12 cellular contexts compared by ENCODE assay signal in genomic region chr6:147207851-147208754, GRCh38. TPM values are rescaled to one million over a fixed set of nuclear protein-coding genes. Genes with fewer than 3 reads are reported as not detected.
DNase-seq lines count a peak whose midpoint lies in the region; ATAC-seq, FAIRE-seq and TF ChIP-seq lines count a peak whose summit lies in the region.
"Had no signal": no experiment of that assay in that cellular context is flagged by ENCODE, and none has a peak within 500 bp of the region (broad histone marks: within the 10 kb centered on the region; RNA-seq: fewer than 3 reads in every experiment).

No MANE protein-coding gene starts in this region.

- POLR2A ChIA-PET in K562 (lab: Yijun Ruan, JAX), result interaction anchor here (0.7 to 1.2 kb wide), 2 partner anchors 9 to 14 kb away, joined by 3 read pairs; no protein-coding TSS in a partner anchor
- POLR2A ChIA-PET in naive thymus-derived CD4-positive, alpha-beta T cell (lab: Charles Lee), result no interaction called here

- peak overlapping the region; percentile 78 for H3K4me2 ChIP-seq in K562 (ENCODE audit: insufficient read depth, low read length)
- H3K4me2 ChIP-seq: BLaER1 treated with 17β-estradiol and CSF1 and Interleukin-3, amounts not matched to agents 10 nM and 100 nM had no signal

- H3K9ac ChIP-seq in K562 (ENCODE audit: insufficient read depth in 1 of 2, low read depth in 2 of 2, low read length in 2 of 2), result peak overlapping the region in 1 of 2 experiments; percentile 80; a peak in 3 of 4 replicates
- H3K9ac ChIP-seq: BLaER1 treated with 17β-estradiol and CSF1 and Interleukin-3, amounts not matched to agents 10 nM and 100 nM had no signal

- H3K9me3 ChIP-seq in right atrium auricular region (no peaks in the 10 kb centered on the region), K562 (replicated peaks; ENCODE audit: control insufficient read depth, insufficient read depth, low read depth, low read length) (no peaks in the 10 kb centered on the region), vagina (no peaks in the 10 kb centered on the region)
- H3K9me3 ChIP-seq in naive thymus-derived CD4-positive, alpha-beta T cell (ENCODE audit: control insufficient read depth in 2 of 3, low read length in 3 of 3), result no peaks in the 10 kb centered on the region
- H3K9me3 ChIP-seq: BLaER1 treated with 17β-estradiol and CSF1 and Interleukin-3, amounts not matched to agents 10 nM and 100 nM had no signal

- peaks cover 0 to 3% (median 0%) of the 10 kb centered on the region in 11 donors for H3K9me3 Mint-ChIP-seq in naive thymus-derived CD4-positive, alpha-beta T cell

- no peak for TF ChIP-seq RAD21 in K562 (CRISPR knock-in tag; conservative IDR thresholded peaks at IDR 0.05 in 1 of 2, IDR thresholded peaks at IDR 0.05 in 1 of 2)

- TF ChIP-seq EP300 in K562 (IDR thresholded peaks at IDR 0.05; ENCODE audit: low read length), result no peak; the same call in 1 of the 2 replicates

- H3K4me1 ChIP-seq in right atrium auricular region (peaks cover 0 to 29% of the 10 kb centered on the region in 2 donors), K562 (replicated peaks in 1 of 2; ENCODE audit: control insufficient read depth in 2 of 2, insufficient read depth in 2 of 2, low read length in 2 of 2) (peaks cover under 1 to 32% of the 10 kb centered on the region in 2 experiments), vagina (peaks cover 12% of the 10 kb centered on the region)
- H3K4me1 ChIP-seq in naive thymus-derived CD4-positive, alpha-beta T cell (ENCODE audit: control insufficient read depth in 2 of 2, insufficient read depth in 2 of 2, low read length in 2 of 2), result peaks cover 0 to 4% of the 10 kb centered on the region in 2 donors

- ATAC-seq in left cardiac atrium, result no peak
- ATAC-seq in K562, result no peak
- ATAC-seq in naive thymus-derived CD4-positive, alpha-beta T cell, result no peak
- ATAC-seq in GM18519 (IDR thresholded peaks at IDR 0.05; ENCODE audit: low FRiP score, unreplicated experiment), result no peak
- ATAC-seq in HG02588 (IDR thresholded peaks at IDR 0.05; ENCODE audit: unreplicated experiment), result no peak
- ATAC-seq: left ventricle myocardium superior had no signal

- CTCF ChIA-PET in K562 (lab: Yijun Ruan, JAX; ENCODE audit: low intra/inter-chr PET ratio), result interaction anchor here (0.7 to 1.3 kb wide), 2 partner anchors 75 to 306 kb away, joined by 3 to 4 read pairs; no protein-coding TSS in a partner anchor
- CTCF ChIA-PET in naive thymus-derived CD4-positive, alpha-beta T cell (lab: Charles Lee), result no interaction called here

- in situ Hi-C loops in K562 (cut with MboI), result loop anchor here (25.0 kb wide), 1 partner anchor 321 kb away; no protein-coding TSS in a partner anchor

- no peaks in the 10 kb centered on the region for H3K27me3 Mint-ChIP-seq in naive thymus-derived CD4-positive, alpha-beta T cell

- peaks cover 99% of the 10 kb centered on the region for H3K79me2 ChIP-seq in K562 (ENCODE audit: control insufficient read depth, insufficient read depth, low read length)

- H3K4me3 ChIP-seq in right atrium auricular region (peak overlapping the region in 1 of 2 donors; percentile 7), K562 (peak overlapping the region; percentile 88), vagina (peak overlapping the region in 1 of 2 donors; percentile 12)
- no peak overlapping the region for H3K4me3 ChIP-seq in naive thymus-derived CD4-positive, alpha-beta T cell (ENCODE audit: low read length)
- H3K4me3 ChIP-seq: BLaER1 treated with 17β-estradiol and CSF1 and Interleukin-3, amounts not matched to agents 10 nM and 100 nM; cardiac muscle cell had no signal

- BruUV-seq in K562 (replicated peaks; lab: Mats Ljungman, UMichigan), result no TSS peak

- H3K9me1 ChIP-seq in K562 (ENCODE audit: control insufficient read depth, insufficient read depth, low read length), result no peaks in the 10 kb centered on the region

- peaks cover 0 to 8% (median 2%) of the 10 kb centered on the region in 5 donors for H3K36me3 Mint-ChIP-seq in naive thymus-derived CD4-positive, alpha-beta T cell

- peaks cover 26 to 67% (median 58%) of the 10 kb centered on the region in 7 donors for H3K4me1 Mint-ChIP-seq in naive thymus-derived CD4-positive, alpha-beta T cell

- no peak overlapping the region for H2AFZ ChIP-seq in K562 (ENCODE audit: low read depth, low read length)

- WGBS in K562 (ENCODE audit: insufficient coverage, low coverage, missing lambda C conversion rate), result 11% methylated on average over 4 of the region's 4 CpGs

- intact Hi-C loops in left cardiac atrium (cut with DNase I), result no loop called here
- intact Hi-C loops in K562 (cut with micrococcal nuclease), result loop anchor here (1.0 kb wide), 1 partner anchor 322 kb away; no protein-coding TSS in a partner anchor
- intact Hi-C loops in naive thymus-derived CD4-positive, alpha-beta T cell (cut with micrococcal nuclease), result loop anchor here in 1 of 2 donors (10.0 kb wide), 1 partner anchor 1473 kb away; the partner anchor contains the start of gene EPM2A
- intact Hi-C loops in vagina (cut with DNase I), result no loop called here

- peak overlapping the region in 2 of 10 donors; percentile 4 to 89 for H3K4me3 Mint-ChIP-seq in naive thymus-derived CD4-positive, alpha-beta T cell

- FAIRE-seq in K562 (lab: Jason Lieb, UNC), result no peak

- no peak for TF ChIP-seq POLR2A in K562 (conservative IDR thresholded peaks at IDR 0.05)
- no peak for TF ChIP-seq POLR2A in vagina (IDR thresholded peaks at IDR 0.05)

- TF ChIP-seq CTCF in right atrium auricular region (IDR thresholded peaks at IDR 0.05) (no peak), K562 (IDR thresholded peaks at IDR 0.05 in 2 of 3, conservative IDR thresholded peaks at IDR 0.05 in 1 of 3; ENCODE audit: insufficient read depth in 2 of 3, low read depth in 1 of 3, low read length in 3 of 3) (no peak), vagina (IDR thresholded peaks at IDR 0.05) (no peak)

- no peaks in the 10 kb centered on the region; the same call in 1 of the 2 replicates for H4K20me1 ChIP-seq in K562 (replicated peaks; ENCODE audit: control insufficient read depth, insufficient read depth, low read length)

- peak overlapping the region; percentile 54 to 57 for H3K27ac ChIP-seq in right atrium auricular region
- H3K27ac ChIP-seq in K562 (ENCODE audit: extremely low read depth, low read depth, low read length), result peak overlapping the region; percentile 88
- H3K27ac ChIP-seq in naive thymus-derived CD4-positive, alpha-beta T cell (ENCODE audit: low read depth, low read length), result peak overlapping the region; percentile 8
- peak overlapping the region; percentile 96 for H3K27ac ChIP-seq in vagina
- H3K27ac ChIP-seq: BLaER1 treated with 17β-estradiol and CSF1 and Interleukin-3, amounts not matched to agents 10 nM and 100 nM; cardiac muscle cell had no signal

- H3K36me3 ChIP-seq in right atrium auricular region (no peaks in the 10 kb centered on the region), K562 (ENCODE audit: control insufficient read depth, insufficient read depth, low read length) (peaks cover 60% of the 10 kb centered on the region), vagina (peaks cover 0 to 5% of the 10 kb centered on the region in 2 donors)
- peaks cover 0 to 4% (median 0%) of the 10 kb centered on the region in 3 experiments for H3K36me3 ChIP-seq in naive thymus-derived CD4-positive, alpha-beta T cell (ENCODE audit: control insufficient read depth in 2 of 3, insufficient read depth in 3 of 3, low read length in 3 of 3)
- H3K36me3 ChIP-seq: cardiac muscle cell had no signal

- H3K27me3 ChIP-seq in right atrium auricular region, result no peaks in the 10 kb centered on the region
- H3K27me3 ChIP-seq in K562 (ENCODE audit: control insufficient read depth in 2 of 2, insufficient read depth in 2 of 2, low read length in 2 of 2), result no peaks in the 10 kb centered on the region
- no peaks in the 10 kb centered on the region for H3K27me3 ChIP-seq in naive thymus-derived CD4-positive, alpha-beta T cell (ENCODE audit: control insufficient read depth in 2 of 2, insufficient read depth in 2 of 2, low read length in 2 of 2)
- no peaks in the 10 kb centered on the region for H3K27me3 ChIP-seq in vagina
- H3K27me3 ChIP-seq: BLaER1 treated with 17β-estradiol and CSF1 and Interleukin-3, amounts not matched to agents 10 nM and 100 nM; cardiac muscle cell had no signal

- peak overlapping the region in 7 of 9 donors; percentile 21 to 70 (median 57) for H3K27ac Mint-ChIP-seq in naive thymus-derived CD4-positive, alpha-beta T cell

- DNase-seq in right atrium auricular region (ENCODE audit: low spot score), result no peak
- no peak for DNase-seq in left cardiac atrium
- DNase-seq in K562 (ENCODE audit: extremely low read depth in 1 of 4, low spot score in 3 of 4), result no peak
- no peak for DNase-seq in naive thymus-derived CD4-positive, alpha-beta T cell
- DNase-seq in vagina (ENCODE audit: extremely low spot score in 2 of 2), result no peak
- no peak for DNase-seq in amygdala (lab: John Stamatoyannopoulos, UW)
- DNase-seq: left ventricle myocardium superior; stimulated activated CD8-positive, alpha-beta memory T cell treated with anti-CD3 and anti-CD28 coated beads, Interleukin-4, amount 100 ng/mL, for 48 hours had no signal

TF ChIP-seq in K562, 482 proteins besides CTCF, POLR2A, EP300 and RAD21 (continues in another document):
- 0 out of 2 replicates have a peak, but pooled peaks have one; percentile 40 for TF ChIP-seq LEF1 (IDR thresholded peaks at IDR 0.05)
- TF ChIP-seq THRAP3 (IDR thresholded peaks at IDR 0.05; ENCODE audit: borderline replicate concordance), result 0 out of 2 replicates have a peak, but pooled peaks have one; percentile 17
- TF ChIP-seq STAT5B (CRISPR knock-in tag; IDR thresholded peaks at IDR 0.05), result no peak

RNA-seq across cellular contexts. Expression of gene STXBP5, which starts 3.9 kb away (rescaled TPM):
- total RNA-seq in right atrium auricular region (10 to 100 TPM in 1 of 2 donors, 1 to 10 TPM in 1; 9.9 to 13.6 TPM), left cardiac atrium (10 to 100 TPM; 10.6 to 13.0 TPM), K562 (2014; rRNA removed) (50.1 and 60.1 TPM in 2 replicates), K562 (2014; rRNA removed; fragmentation: Illumina TruSeq; extraction: Trizol) (114 and 158 TPM in 2 replicates), K562 (2015; rRNA removed; fragmentation: Illumina TruSeq; extraction: Trizol) (144 and 155 TPM in 2 replicates), K562 (2021) (98.8 and 115 TPM in 2 replicates), vagina (33.9 TPM)
- 282 and 467 TPM in 2 replicates for total RNA-seq in K562 (2011; cell fraction: chromatin; rRNA removed; ENCODE audit: low replicate concordance)
- 111 and 113 TPM in 2 replicates for total RNA-seq in K562 (2011; cell fraction: nucleolus; rRNA removed)
- 160 and 217 TPM in 2 replicates for total RNA-seq in K562 (2011; cell fraction: nucleoplasm; rRNA removed)
- polyA plus RNA-seq in K562 (2011; rRNA removed) (128 and 172 TPM in 2 replicates), K562 (2014; fragmentation: Illumina TruSeq; extraction: Trizol) (71.5 and 82.1 TPM in 2 replicates), K562 (2014; fragmentation: Nextera tagmentation; extraction: Ambion mirVana) (10 to 100 TPM; 23.3 to 23.9 TPM), K562 (2014; rRNA removed) (49.6 and 60.5 TPM in 2 replicates)
- polyA plus RNA-seq in K562 (2011; cell fraction: cytosol; rRNA removed), result 42.0 and 63.5 TPM in 2 replicates
- 254 and 270 TPM in 2 replicates for polyA plus RNA-seq in K562 (2011; cell fraction: nucleus; rRNA removed)
- 56.3 and 84.9 TPM in 2 replicates for polyA plus RNA-seq in K562 (2012)
- 447 and 452 TPM in 2 replicates for polyA minus RNA-seq in K562 (2011; rRNA and poly(A)+ RNA removed)
- polyA minus RNA-seq in K562 (2011; cell fraction: cytosol; rRNA and poly(A)+ RNA removed), result 96.1 and 167 TPM in 2 replicates
- polyA minus RNA-seq in K562 (2011; cell fraction: nucleus; rRNA and poly(A)+ RNA removed), result 374 and 571 TPM in 2 replicates
- 10 to 100 TPM; 17.9 to 47.4 (median 28.9) TPM for total RNA-seq in naive thymus-derived CD4-positive, alpha-beta T cell
- 1 to 10 TPM; 2.5 to 4.9 TPM for polyA plus RNA-seq in naive thymus-derived CD4-positive, alpha-beta T cell

Comparison
In these comparisons a context has a peak if more than half of its experiments do, and no peak if none do; other contexts are left out.
1. H3K27ac ChIP-seq: peak in every context shown above with its lines; median percentile 96 in vagina; 88 in K562; 56 in right atrium auricular region; 8 in naive thymus-derived CD4-positive, alpha-beta T cell.